Comparison of ENCODE assay signal across 29 cellular contexts in the genomic region with DNA sequence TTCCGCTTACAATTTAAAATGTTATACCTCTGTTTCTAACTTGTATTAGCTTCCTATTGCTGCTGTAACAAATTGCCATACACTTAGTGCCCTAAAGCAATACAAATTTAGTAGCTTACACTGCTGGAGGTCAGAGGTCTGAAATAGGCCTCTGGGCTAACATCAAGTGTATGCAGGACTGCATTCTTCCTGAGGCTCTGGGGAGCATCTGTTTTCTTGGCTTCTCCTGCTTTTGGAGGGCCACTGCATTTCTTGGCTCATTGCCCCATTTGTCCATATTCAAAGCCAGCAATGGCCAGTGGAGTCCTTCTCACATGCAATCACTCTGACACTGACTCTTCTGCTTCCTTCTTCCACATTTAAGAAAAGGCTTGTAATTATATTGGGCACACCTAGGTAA.
"Had no signal": no experiment of that assay in that cellular context is flagged by ENCODE, and none has a peak within 500 bp of the region (broad histone marks: within the 10 kb centered on the region; RNA-seq: fewer than 3 reads in every experiment).

No MANE protein-coding gene starts in this region.

- H3K36me3 ChIP-seq: ascending aorta, breast epithelium, cardiac muscle cell, esophagus muscularis mucosa, WERI-Rb-1 had no signal

- ATAC-seq: activated CD4-positive, CD25-positive, alpha-beta regulatory T cell treated with anti-CD3 and anti-CD28 coated beads, Interleukin-2, amount 50 U/mL, for 24 hours; activated naive CD4-positive, alpha-beta T cell treated with anti-CD3 and anti-CD28 coated beads, Interleukin-2, amount 50 U/mL, for 72 hours; activated T-cell treated with anti-CD3 and anti-CD28 coated beads, Interleukin-2, amount 50 U/mL, for 72 hours; effector memory CD8-positive, alpha-beta T cell; T-helper 17 cell had no signal

- FAIRE-seq: frontal cortex had no signal

- DNase-seq: activated B cell treated with CpG ODN at 0.5 μM for 24 hours; activated CD4-positive, alpha-beta memory T cell treated with anti-CD3 and anti-CD28 coated beads, Interleukin-2, amount 10 ng/mL, durations not matched to agents 7 days and 5 days; activated CD4-positive, alpha-beta T cell treated with anti-CD3 and anti-CD28 coated beads, Interleukin-2, amount 10 ng/mL, durations not matched to agents 24 days and 14 days; activated CD8-positive, alpha-beta memory T cell treated with anti-CD3 and anti-CD28 coated beads, Interleukin-2, amount 50 U/mL, for 48 hours; activated gamma-delta T cell; activated naive CD4-positive, alpha-beta T cell; activated naive CD4-positive, alpha-beta T cell treated with anti-CD3 and anti-CD28 coated beads, Interleukin-2, amount 10 ng/mL, durations not matched to agents 7 days and 5 days; activated naive CD8-positive, alpha-beta T cell treated with anti-CD3 and anti-CD28 coated beads, Interleukin-2, amount 10 ng/mL, durations not matched to agents 7 days and 5 days; activated T-cell treated with anti-CD3 and anti-CD28 coated beads for 4 hours; activated T-cell treated with anti-CD3 and anti-CD28 coated beads, Interleukin-2, amount 50 U/mL, for 24 hours; activated T-cell treated with anti-CD3 and anti-CD28 coated beads, Interleukin-2, amount 50 U/mL, for 72 hours; cortex of kidney; dermis blood vessel endothelial cell; effector CD4-positive, alpha-beta T cell; effector memory CD8-positive, alpha-beta T cell; erythroblast; foreskin fibroblast; head of caudate nucleus; T-helper 1 cell; T-helper 17 cell; T1000; WERI-Rb-1 had no signal

- H3K9me3 ChIP-seq: ascending aorta, breast epithelium, esophagus muscularis mucosa had no signal

- H3K27ac ChIP-seq: ascending aorta, breast epithelium, cardiac muscle cell, esophagus muscularis mucosa, WERI-Rb-1 had no signal

- H3K4me3 ChIP-seq: ascending aorta, breast epithelium, cardiac muscle cell, esophagus muscularis mucosa had no signal

- H3K4me1 ChIP-seq: ascending aorta, breast epithelium, esophagus muscularis mucosa had no signal

- H3K27me3 ChIP-seq: ascending aorta, breast epithelium, cardiac muscle cell, esophagus muscularis mucosa had no signal
